Comparison of ENCODE assay signal across 1 cellular context in the genomic region with DNA sequence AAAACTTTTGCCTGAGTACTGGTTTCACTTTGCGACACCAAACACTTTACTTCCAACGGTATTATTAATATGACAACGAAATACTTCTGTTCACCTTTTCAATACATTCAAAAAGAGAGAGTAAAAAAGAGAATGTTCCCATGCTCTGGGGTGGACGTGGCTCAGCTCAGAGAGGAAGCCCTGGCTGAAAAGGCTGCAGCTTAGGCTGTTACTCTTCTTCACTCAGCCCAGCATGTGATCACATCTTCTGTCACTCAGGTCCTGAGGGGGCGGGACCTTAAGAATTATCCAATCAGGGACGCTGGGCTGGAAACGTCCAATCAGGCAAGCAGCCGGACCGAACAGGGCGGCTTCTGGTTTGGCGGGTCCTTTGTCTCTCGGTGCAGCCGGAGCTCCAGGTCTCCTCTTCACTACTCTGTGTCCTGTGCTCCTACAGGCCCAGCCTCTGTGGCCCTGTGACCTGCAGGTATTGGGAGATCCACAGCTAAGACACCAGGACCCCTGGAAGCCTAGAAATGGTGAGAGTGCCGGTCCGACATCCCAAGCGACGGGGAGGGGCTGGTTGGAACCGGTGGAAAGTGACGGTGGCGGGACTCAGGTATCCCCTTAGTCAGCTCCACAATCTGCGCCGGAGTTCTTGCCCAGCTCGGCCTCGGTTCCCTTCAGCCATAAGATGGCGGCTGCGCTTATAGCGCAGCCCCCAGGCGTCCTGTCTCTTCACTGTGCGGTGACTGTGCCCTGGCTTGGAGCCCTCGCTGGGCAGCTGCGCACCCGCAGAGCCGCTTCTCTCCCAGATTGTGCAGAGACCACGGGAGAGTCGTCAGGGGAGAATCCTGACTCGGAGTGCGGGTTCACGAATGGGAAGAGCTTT.
TF ChIP-seq lines count a peak whose summit lies in the region.

A gene (plus strand): TSS at position 373 of the 871 bp plus-strand sequence. CDS start 143 bp downstream, at position 516.

TF ChIP-seq in GM23338, 12 proteins besides CTCF, POLR2A, EP300 and RAD21:
- TF ChIP-seq POLR2AphosphoS5 (IDR thresholded peaks at IDR 0.05; ENCODE audit: low read depth) (peak; percentile 98), EZH2 (IDR thresholded peaks at IDR 0.05; ENCODE audit: low read depth, unreplicated experiment) (no peak)
- TF ChIP-seq, protein P1, sequence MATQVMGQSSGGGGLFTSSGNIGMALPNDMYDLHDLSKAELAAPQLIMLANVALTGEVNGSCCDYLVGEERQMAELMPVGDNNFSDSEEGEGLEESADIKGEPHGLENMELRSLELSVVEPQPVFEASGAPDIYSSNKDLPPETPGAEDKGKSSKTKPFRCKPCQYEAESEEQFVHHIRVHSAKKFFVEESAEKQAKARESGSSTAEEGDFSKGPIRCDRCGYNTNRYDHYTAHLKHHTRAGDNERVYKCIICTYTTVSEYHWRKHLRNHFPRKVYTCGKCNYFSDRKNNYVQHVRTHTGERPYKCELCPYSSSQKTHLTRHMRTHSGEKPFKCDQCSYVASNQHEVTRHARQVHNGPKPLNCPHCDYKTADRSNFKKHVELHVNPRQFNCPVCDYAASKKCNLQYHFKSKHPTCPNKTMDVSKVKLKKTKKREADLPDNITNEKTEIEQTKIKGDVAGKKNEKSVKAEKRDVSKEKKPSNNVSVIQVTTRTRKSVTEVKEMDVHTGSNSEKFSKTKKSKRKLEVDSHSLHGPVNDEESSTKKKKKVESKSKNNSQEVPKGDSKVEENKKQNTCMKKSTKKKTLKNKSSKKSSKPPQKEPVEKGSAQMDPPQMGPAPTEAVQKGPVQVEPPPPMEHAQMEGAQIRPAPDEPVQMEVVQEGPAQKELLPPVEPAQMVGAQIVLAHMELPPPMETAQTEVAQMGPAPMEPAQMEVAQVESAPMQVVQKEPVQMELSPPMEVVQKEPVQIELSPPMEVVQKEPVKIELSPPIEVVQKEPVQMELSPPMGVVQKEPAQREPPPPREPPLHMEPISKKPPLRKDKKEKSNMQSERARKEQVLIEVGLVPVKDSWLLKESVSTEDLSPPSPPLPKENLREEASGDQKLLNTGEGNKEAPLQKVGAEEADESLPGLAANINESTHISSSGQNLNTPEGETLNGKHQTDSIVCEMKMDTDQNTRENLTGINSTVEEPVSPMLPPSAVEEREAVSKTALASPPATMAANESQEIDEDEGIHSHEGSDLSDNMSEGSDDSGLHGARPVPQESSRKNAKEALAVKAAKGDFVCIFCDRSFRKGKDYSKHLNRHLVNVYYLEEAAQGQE (IDR thresholded peaks at IDR 0.05; ENCODE audit: unreplicated experiment) = peak; percentile 26
